24 cellular contexts compared by ENCODE assay signal in the genomic region with DNA sequence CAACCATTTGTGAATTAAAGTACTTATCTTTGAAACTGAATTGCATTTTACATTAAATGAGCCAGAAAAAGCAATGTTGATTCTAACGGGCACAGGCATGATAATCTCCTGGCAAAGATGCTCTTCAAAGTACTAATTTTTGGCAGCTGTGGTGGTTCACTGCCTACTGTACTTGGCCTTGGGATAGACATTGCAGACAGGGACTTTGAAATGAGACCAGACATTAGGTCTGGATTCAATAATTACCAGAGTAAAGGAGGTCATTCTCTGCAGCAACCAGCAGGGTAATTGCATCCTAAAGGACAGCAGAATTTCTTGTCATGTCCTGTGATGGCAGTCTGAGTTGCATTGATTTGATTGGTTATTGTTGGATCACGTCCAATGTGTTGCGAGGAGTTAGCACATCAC.
A peak's percentile ranks its signal among the peaks of the same experiment; 100 is the strongest.
DNase-seq lines count a peak whose midpoint lies in the region; ATAC-seq and TF ChIP-seq lines count a peak whose summit lies in the region.
"Had no signal": no experiment of that assay in that cellular context is flagged by ENCODE, and none has a peak within 500 bp of the region (broad histone marks: within the 10 kb centered on the region; RNA-seq: fewer than 3 reads in every experiment).

No MANE protein-coding gene starts in this region.

- DNase-seq in DMS53 (lab: John Stamatoyannopoulos, UW) (peak; percentile 9), DMS53 treated with DMSO at 0.1 percent for 48 hours (lab: John Stamatoyannopoulos, UW; ENCODE audit: unreplicated experiment) (no peak), NCI-H446 (lab: John Stamatoyannopoulos, UW) (peak; percentile 63 to 89), epithelial cell of proximal tubule (ENCODE audit: low read depth) (no peak), retina (peak; percentile 11), CD14-positive monocyte (ENCODE audit: low spot score) (no peak), NCI-H146 treated with DMSO at 0.1 percent for 48 hours (lab: John Stamatoyannopoulos, UW; ENCODE audit: unreplicated experiment) (no peak)
- DNase-seq: 8988T; activated B cell treated with CpG ODN at 0.5 μM for 24 hours; activated CD4-positive, alpha-beta T cell treated with anti-CD3 and anti-CD28 coated beads, Interleukin-2, amount 50 U/mL, for 4 hours; activated CD8-positive, alpha-beta memory T cell treated with anti-CD3 and anti-CD28 coated beads, Interleukin-2, amount 50 U/mL, for 48 hours; activated effector memory CD4-positive, alpha-beta T cell treated with Interleukin-2 at 50 U/mL for 16 hours; activated naive CD8-positive, alpha-beta T cell treated with anti-CD3 and anti-CD28 coated beads, Interleukin-2, amount 10 ng/mL, durations not matched to agents 7 days and 5 days; COR-L47; GOT3; hypothalamus; islet precursor cell; NCI-H1417 treated with DMSO at 0.1 percent for 48 hours; PC-3; stimulated activated naive CD4-positive, alpha-beta T cell had no signal

- no peak overlapping the region for H3K27ac Mint-ChIP-seq in CD14-positive monocyte
- H3K27ac Mint-ChIP-seq: activated B cell treated with CpG ODN at 0.5 μM for 24 hours; activated naive CD8-positive, alpha-beta T cell treated with anti-CD3 and anti-CD28 coated beads, Interleukin-2, amount 10 ng/mL, durations not matched to agents 7 days and 5 days had no signal

- no peak for ATAC-seq in GM19351 (IDR thresholded peaks at IDR 0.05; ENCODE audit: unreplicated experiment)
- ATAC-seq: esophagus mucosa, PC-3 had no signal

- H3K9me3 Mint-ChIP-seq in CD14-positive monocyte: peaks cover 0 to 4% (median 1%) of the 10 kb centered on the region in 7 donors

- TF ChIP-seq CTCF in epithelial cell of proximal tubule (conservative IDR thresholded peaks at IDR 0.05; ENCODE audit: low read depth, low read length) (peak; percentile 23), CD14-positive monocyte (IDR thresholded peaks at IDR 0.05) (no peak)

- H3K4me3 Mint-ChIP-seq in CD14-positive monocyte: no peak overlapping the region
- H3K4me3 Mint-ChIP-seq: activated B cell treated with CpG ODN at 0.5 μM for 24 hours; activated naive CD8-positive, alpha-beta T cell treated with anti-CD3 and anti-CD28 coated beads, Interleukin-2, amount 10 ng/mL, durations not matched to agents 7 days and 5 days had no signal

- intact Hi-C loops in CD14-positive monocyte (cut with micrococcal nuclease): no loop called here

- H3K4me3 ChIP-seq in epithelial cell of proximal tubule (ENCODE audit: low read depth, low read length): no peak overlapping the region
- H3K4me3 ChIP-seq: lung, smooth muscle cell had no signal

- H3K36me3 Mint-ChIP-seq in CD14-positive monocyte: no peaks in the 10 kb centered on the region
- H3K36me3 Mint-ChIP-seq: activated naive CD8-positive, alpha-beta T cell treated with anti-CD3 and anti-CD28 coated beads, Interleukin-2, amount 10 ng/mL, durations not matched to agents 7 days and 5 days had no signal

- H3K27me3 Mint-ChIP-seq in CD14-positive monocyte (ENCODE audit: low read depth in 3 of 3): no peaks in the 10 kb centered on the region
- H3K27me3 Mint-ChIP-seq: activated B cell treated with CpG ODN at 0.5 μM for 24 hours; activated naive CD8-positive, alpha-beta T cell treated with anti-CD3 and anti-CD28 coated beads, Interleukin-2, amount 10 ng/mL, durations not matched to agents 7 days and 5 days had no signal

- H3K4me1 Mint-ChIP-seq in CD14-positive monocyte: no peaks in the 10 kb centered on the region
- H3K4me1 Mint-ChIP-seq: activated B cell treated with CpG ODN at 0.5 μM for 24 hours; activated naive CD8-positive, alpha-beta T cell treated with anti-CD3 and anti-CD28 coated beads, Interleukin-2, amount 10 ng/mL, durations not matched to agents 7 days and 5 days had no signal

Comparison
In these comparisons a context has a peak if more than half of its experiments do, and no peak if none do; other contexts are left out.
1. DNase-seq: peak in DMS53 (single experiment), NCI-H446 (2 of 2) and retina (single experiment); none in DMS53 treated with DMSO at 0.1 percent for 48 hours (single experiment), epithelial cell of proximal tubule (single experiment), CD14-positive monocyte (single experiment) and NCI-H146 treated with DMSO at 0.1 percent for 48 hours (single experiment).